22 cellular contexts compared by ENCODE assay signal in genomic region chr4:40669504-40669903, GRCh38. TPM values are rescaled to one million over a fixed set of nuclear protein-coding genes. Genes with fewer than 3 reads are reported as not detected.
DNase-seq lines count a peak whose midpoint lies in the region; ATAC-seq and TF ChIP-seq lines count a peak whose summit lies in the region.
"Had no signal": no experiment of that assay in that cellular context is flagged by ENCODE, and none has a peak within 500 bp of the region (broad histone marks: within the 10 kb centered on the region; RNA-seq: fewer than 3 reads in every experiment).

No MANE protein-coding gene starts in this region.

- H3K27me3 Mint-ChIP-seq in type B pancreatic cell, result no peaks in the 10 kb centered on the region
- H3K27me3 Mint-ChIP-seq: CD8-positive, alpha-beta memory T cell had no signal

- H3K9me3 Mint-ChIP-seq in type B pancreatic cell, result no peaks in the 10 kb centered on the region
- H3K9me3 Mint-ChIP-seq: CD8-positive, alpha-beta memory T cell; neural crest cell had no signal

- H3K4me3 ChIP-seq in WERI-Rb-1 (ENCODE audit: low read depth, low read length) (no peak overlapping the region), psoas muscle (no peak overlapping the region)
- H3K4me3 ChIP-seq: ascending aorta, esophagus muscularis mucosa, left ventricle myocardium inferior had no signal

- H3K4me1 ChIP-seq in psoas muscle, result no peaks in the 10 kb centered on the region
- H3K4me1 ChIP-seq: ascending aorta, esophagus muscularis mucosa, left ventricle myocardium inferior had no signal

- H3K36me3 ChIP-seq in WERI-Rb-1, result no peaks in the 10 kb centered on the region
- H3K36me3 ChIP-seq in psoas muscle (ENCODE audit: insufficient read depth in 1 of 2, low read depth in 1 of 2), result no peaks in the 10 kb centered on the region
- H3K36me3 ChIP-seq: ascending aorta, esophagus muscularis mucosa, left ventricle myocardium inferior had no signal

- intact Hi-C loops in psoas muscle (cut with DNase I), result no loop called here
- intact Hi-C loops in cardiac septum (cut with DNase I), result no loop called here

- H3K27me3 ChIP-seq in WERI-Rb-1 (ENCODE audit: insufficient read depth, low read depth, severe bottlenecking) (no peaks in the 10 kb centered on the region), psoas muscle (ENCODE audit: insufficient read depth in 3 of 3, low read length in 2 of 3) (no peaks in the 10 kb centered on the region)
- H3K27me3 ChIP-seq: ascending aorta, esophagus muscularis mucosa had no signal

- no peaks in the 10 kb centered on the region for H3K36me3 Mint-ChIP-seq in type B pancreatic cell
- H3K36me3 Mint-ChIP-seq: CD8-positive, alpha-beta memory T cell had no signal

- H3K9me3 ChIP-seq in WERI-Rb-1 (ENCODE audit: severe bottlenecking) (no peaks in the 10 kb centered on the region), psoas muscle (no peaks in the 10 kb centered on the region)
- H3K9me3 ChIP-seq: ascending aorta, esophagus muscularis mucosa, left ventricle myocardium inferior, SK-N-SH had no signal

- WGBS in psoas muscle, 3 donors, result 80 to 95% (median 85%) methylated on average over 8 of the region's 8 CpGs

- H3K4me1 Mint-ChIP-seq in type B pancreatic cell (ENCODE audit: unreplicated experiment), result peaks cover 27% of the 10 kb centered on the region

- peak overlapping the region; percentile 13 for H3K27ac Mint-ChIP-seq in type B pancreatic cell

- H3K27ac ChIP-seq in WERI-Rb-1 (peak overlapping the region; percentile 88), psoas muscle (no peak overlapping the region)
- H3K27ac ChIP-seq: ascending aorta, esophagus muscularis mucosa, left ventricle myocardium inferior had no signal

- ATAC-seq in GM19025 (IDR thresholded peaks at IDR 0.05; ENCODE audit: low read depth, unreplicated experiment) (peak; percentile 40), psoas muscle (no peak)

- DNase-seq in stimulated activated CD4-positive, alpha-beta T cell treated with anti-CD3 and anti-CD28 coated beads, Interleukin-15, amount 100 ng/mL, for 24 hours, result peak; percentile 50
- DNase-seq in stimulated activated CD4-positive, alpha-beta T cell treated with anti-CD3 and anti-CD28 coated beads, Interleukin-12 subunit alpha, Interleukin-12 subunit beta, amount 100 ng/mL, for 4 hours, result no peak
- DNase-seq in WERI-Rb-1 (no peak), type B pancreatic cell (ENCODE audit: extremely low spot score, unreplicated experiment) (no peak), psoas muscle (no peak), cardiac septum (ENCODE audit: low spot score) (no peak)
- DNase-seq: activated CD4-positive, CD25-positive, alpha-beta regulatory T cell treated with anti-CD3 and anti-CD28 coated beads, Interleukin-2, amount 50 U/mL, for 72 hours; activated gamma-delta T cell treated with Interleukin-2 at 50 U/mL for 16 hours; CD8-positive, alpha-beta memory T cell; cerebellar nuclear complex; DND-41; effector CD8-positive, alpha-beta T cell; H7; KBM-7; left ventricle myocardium inferior; MV-4-11; NCI-H2029; SK-N-SH had no signal

- H3K4me3 Mint-ChIP-seq in type B pancreatic cell, result no peak overlapping the region
- H3K4me3 Mint-ChIP-seq: CD8-positive, alpha-beta memory T cell; neural crest cell had no signal

- TF ChIP-seq CTCF in WERI-Rb-1 (IDR thresholded peaks at IDR 0.05; ENCODE audit: low read depth, low read length) (no peak), type B pancreatic cell (conservative IDR thresholded peaks at IDR 0.05) (no peak), psoas muscle (IDR thresholded peaks at IDR 0.05) (no peak)

RNA-seq across cellular contexts. Expression of gene RBM47, which starts 39.8 kb away (rescaled TPM):
- total RNA-seq in type B pancreatic cell (ENCODE audit: low replicate concordance), result 53.5 and 97.1 TPM in 2 replicates
- 1 to 10 TPM; 1.2 to 2.3 (median 2.1) TPM for total RNA-seq in psoas muscle
- polyA plus RNA-seq in psoas muscle, result under 1 TPM; 0.17 to 0.31 (median 0.30) TPM
- total RNA-seq in cardiac septum, result 3.3 TPM
- polyA plus RNA-seq: CD8-positive, alpha-beta memory T cell had no signal

Comparison
In these comparisons a context has a peak if more than half of its experiments do, and no peak if none do; other contexts are left out.
1. RNA of gene RBM47, which starts 39.8 kb away (total RNA-seq): 53.5 to 97.1 TPM in type B pancreatic cell; 3.3 TPM in cardiac septum (single experiment) and 1.2 to 2.3 TPM in psoas muscle; every median in the first group is over 10 times any median in the second.